Comparison of ENCODE assay signal across 9 cellular contexts in genomic region chr11:118176400-118177134, GRCh38. TPM values are rescaled to one million over a fixed set of nuclear protein-coding genes. Genes with fewer than 3 reads are reported as not detected.
DNase-seq lines count a peak whose midpoint lies in the region; ATAC-seq and TF ChIP-seq lines count a peak whose summit lies in the region.
"Had no signal": no experiment of that assay in that cellular context is flagged by ENCODE, and none has a peak within 500 bp of the region (broad histone marks: within the 10 kb centered on the region; RNA-seq: fewer than 3 reads in every experiment).

SCN2B (minus strand) TSS chr11:118176639; CDS start chr11:118176431, 208 bp downstream.

- H3K36me3 ChIP-seq in BLaER1 (no peaks in the 10 kb centered on the region), SU-DHL-6 (ENCODE audit: low read length) (no peaks in the 10 kb centered on the region), heart right ventricle (no peaks in the 10 kb centered on the region), neural progenitor cell (no peaks in the 10 kb centered on the region)

- peaks cover 32% of the 10 kb centered on the region for H3K4me1 ChIP-seq in BLaER1
- peaks cover 4 to 39% (median 20%) of the 10 kb centered on the region in 9 donors for H3K4me1 ChIP-seq in heart right ventricle
- peaks cover 27% of the 10 kb centered on the region for H3K4me1 ChIP-seq in neural progenitor cell

- H3K4me3 Mint-ChIP-seq in neural progenitor cell: peak within 1 kb of the TSS; percentile 83
- H3K4me3 Mint-ChIP-seq in naive thymus-derived CD8-positive, alpha-beta T cell: no peak within 1 kb of the TSS

- H4K20me1 ChIP-seq in BLaER1 (no peaks in the 10 kb centered on the region), SU-DHL-6 (ENCODE audit: low read depth, low read length) (no peaks in the 10 kb centered on the region), neural progenitor cell (ENCODE audit: low read depth) (no peaks in the 10 kb centered on the region)

- ATAC-seq in heart right ventricle: peak in 7 of 8 donors; percentile 28 to 74 (median 52)
- no peak for ATAC-seq in HG02885 (IDR thresholded peaks at IDR 0.05; ENCODE audit: poor library complexity, unreplicated experiment)
- no peak for ATAC-seq in naive thymus-derived CD8-positive, alpha-beta T cell
- ATAC-seq in HG03159 (IDR thresholded peaks at IDR 0.05; ENCODE audit: unreplicated experiment): no peak

- TF ChIP-seq CTCF in SU-DHL-6 (IDR thresholded peaks at IDR 0.05; ENCODE audit: insufficient read depth, low read length, poor library complexity, severe bottlenecking) (no peak), heart right ventricle (IDR thresholded peaks at IDR 0.05) (no peak), neural progenitor cell (IDR thresholded peaks at IDR 0.05) (peak; percentile 2), GM13976 (IDR thresholded peaks at IDR 0.05; ENCODE audit: borderline replicate concordance, control extremely low read depth, extremely low read depth, insufficient read depth, missing control alignments) (no peak)

- H3K9me3 Mint-ChIP-seq in neural progenitor cell: no peaks in the 10 kb centered on the region
- H3K9me3 Mint-ChIP-seq in naive thymus-derived CD8-positive, alpha-beta T cell: no peaks in the 10 kb centered on the region

- peak within 1 kb of the TSS; percentile 61 for H3K27ac Mint-ChIP-seq in neural progenitor cell
- H3K27ac Mint-ChIP-seq in naive thymus-derived CD8-positive, alpha-beta T cell: peak within 1 kb of the TSS in 1 of 10 donors; percentile 2

- DNase-seq in heart right ventricle (no peak), neural progenitor cell (ENCODE audit: low spot score) (no peak), GM13976 (ENCODE audit: low spot score) (no peak)
- DNase-seq in naive thymus-derived CD8-positive, alpha-beta T cell: no peak

- H3K9me3 ChIP-seq in BLaER1 (no peaks in the 10 kb centered on the region), SU-DHL-6 (ENCODE audit: insufficient read depth, low read length) (no peaks in the 10 kb centered on the region), heart right ventricle (no peaks in the 10 kb centered on the region), neural progenitor cell (ENCODE audit: low read depth) (no peaks in the 10 kb centered on the region)

- WGBS in heart right ventricle, 2 donors: 34 to 38% methylated on average over 10 of the region's 10 CpGs

- H2AFZ ChIP-seq in SU-DHL-6 (ENCODE audit: low read depth, low read length, severe bottlenecking): peak within 1 kb of the TSS; percentile 22
- H2AFZ ChIP-seq in neural progenitor cell (replicated peaks): peak within 1 kb of the TSS; percentile 100

- H3K4me2 ChIP-seq in BLaER1 (peak within 1 kb of the TSS; percentile 71), SU-DHL-6 (ENCODE audit: low read depth, low read length, poor library complexity, severe bottlenecking) (no peak within 1 kb of the TSS), neural progenitor cell (peak within 1 kb of the TSS; percentile 92)

- no peaks in the 10 kb centered on the region for H3K27me3 ChIP-seq in BLaER1
- no peaks in the 10 kb centered on the region for H3K27me3 ChIP-seq in SU-DHL-6 (ENCODE audit: low read length)
- peaks cover 0 to 8% (median 0%) of the 10 kb centered on the region in 7 donors for H3K27me3 ChIP-seq in heart right ventricle
- H3K27me3 ChIP-seq in neural progenitor cell: peaks cover 47% of the 10 kb centered on the region

- POLR2A ChIA-PET in naive thymus-derived CD8-positive, alpha-beta T cell (lab: Charles Lee): no interaction called here

- no peak within 1 kb of the TSS for H3K9ac ChIP-seq in BLaER1
- no peak within 1 kb of the TSS for H3K9ac ChIP-seq in SU-DHL-6 (ENCODE audit: low read length)
- H3K9ac ChIP-seq in neural progenitor cell: no peak within 1 kb of the TSS

- H3F3A ChIP-seq in SU-DHL-6 (ENCODE audit: insufficient read depth): no peaks in the 10 kb centered on the region
- peaks cover 20% of the 10 kb centered on the region for H3F3A ChIP-seq in neural progenitor cell (ENCODE audit: low read depth)

- H3K27me3 Mint-ChIP-seq in neural progenitor cell (ENCODE audit: insufficient read depth, low read depth): peaks cover 21% of the 10 kb centered on the region
- H3K27me3 Mint-ChIP-seq in naive thymus-derived CD8-positive, alpha-beta T cell: peaks cover 0 to 19% (median 4%) of the 10 kb centered on the region in 5 donors

- no peaks in the 10 kb centered on the region for H3K36me3 Mint-ChIP-seq in neural progenitor cell
- no peaks in the 10 kb centered on the region for H3K36me3 Mint-ChIP-seq in naive thymus-derived CD8-positive, alpha-beta T cell

- H3K27ac ChIP-seq in BLaER1 (peak within 1 kb of the TSS; percentile 26; the same call in 1 of the 2 replicates), SU-DHL-6 (ENCODE audit: low read depth, low read length) (no peak within 1 kb of the TSS), heart right ventricle (peak within 1 kb of the TSS; percentile 73 to 95 (median 86)), neural progenitor cell (no peak within 1 kb of the TSS)

- H3K4me3 ChIP-seq in BLaER1 (peak within 1 kb of the TSS; percentile 40; the same call in 1 of the 2 replicates), SU-DHL-6 (ENCODE audit: insufficient read depth, low read length, poor library complexity, severe bottlenecking) (no peak within 1 kb of the TSS), heart right ventricle (peak within 1 kb of the TSS in 9 of 10 donors; percentile 40 to 66 (median 54)), neural progenitor cell (peak within 1 kb of the TSS; percentile 81)

- H3K4me1 Mint-ChIP-seq in neural progenitor cell: peaks cover 42% of the 10 kb centered on the region
- peaks cover 2 to 4% (median 3%) of the 10 kb centered on the region in 4 donors for H3K4me1 Mint-ChIP-seq in naive thymus-derived CD8-positive, alpha-beta T cell

- H3K79me2 ChIP-seq in SU-DHL-6 (ENCODE audit: insufficient read depth, low read length) (no peaks in the 10 kb centered on the region), neural progenitor cell (ENCODE audit: low read depth) (no peaks in the 10 kb centered on the region)

- H3K9me2 ChIP-seq in SU-DHL-6 (replicated peaks; ENCODE audit: insufficient read depth, low read length): no peaks in the 10 kb centered on the region

- intact Hi-C loops in heart right ventricle (cut with DNase I): loop anchor here in 1 of 10 donors (2.0 kb wide), 1 partner anchor 18 kb away; no protein-coding TSS in a partner anchor

- in situ Hi-C loops in GM13976 (cut with MboI; ENCODE audit: low sequenced_read_pairs, unreplicated experiment): no loop called here

RNA-seq across cellular contexts. Expression of gene SCN2B, which starts in this region (rescaled TPM):
- total RNA-seq in heart right ventricle: 10 to 100 TPM in 8 of 10 donors, 1 to 10 TPM in 2; 5.3 to 26.7 (median 20.9) TPM
- 1 to 10 TPM; 2.9 to 6.6 TPM for polyA plus RNA-seq in heart right ventricle
- total RNA-seq in neural progenitor cell (ENCODE audit: low replicate concordance): 0.15 and 0.37 TPM in 2 replicates
- not detected for total RNA-seq in naive thymus-derived CD8-positive, alpha-beta T cell
- polyA plus RNA-seq in naive thymus-derived CD8-positive, alpha-beta T cell: not detected
- total RNA-seq: glomerular endothelial cell had no signal

Comparison
In these comparisons a context has a peak if more than half of its experiments do, and no peak if none do; other contexts are left out.
1. H3K27ac ChIP-seq: peak in BLaER1 (single experiment) and heart right ventricle (10 of 10); none in SU-DHL-6 (single experiment) and neural progenitor cell (single experiment).
2. ATAC-seq: peak in heart right ventricle (7 of 8); none in HG02885 (single experiment), naive thymus-derived CD8-positive, alpha-beta T cell (0 of 2) and HG03159 (single experiment).